ENCODE assay signal across 8 cellular contexts in the genomic region with DNA sequence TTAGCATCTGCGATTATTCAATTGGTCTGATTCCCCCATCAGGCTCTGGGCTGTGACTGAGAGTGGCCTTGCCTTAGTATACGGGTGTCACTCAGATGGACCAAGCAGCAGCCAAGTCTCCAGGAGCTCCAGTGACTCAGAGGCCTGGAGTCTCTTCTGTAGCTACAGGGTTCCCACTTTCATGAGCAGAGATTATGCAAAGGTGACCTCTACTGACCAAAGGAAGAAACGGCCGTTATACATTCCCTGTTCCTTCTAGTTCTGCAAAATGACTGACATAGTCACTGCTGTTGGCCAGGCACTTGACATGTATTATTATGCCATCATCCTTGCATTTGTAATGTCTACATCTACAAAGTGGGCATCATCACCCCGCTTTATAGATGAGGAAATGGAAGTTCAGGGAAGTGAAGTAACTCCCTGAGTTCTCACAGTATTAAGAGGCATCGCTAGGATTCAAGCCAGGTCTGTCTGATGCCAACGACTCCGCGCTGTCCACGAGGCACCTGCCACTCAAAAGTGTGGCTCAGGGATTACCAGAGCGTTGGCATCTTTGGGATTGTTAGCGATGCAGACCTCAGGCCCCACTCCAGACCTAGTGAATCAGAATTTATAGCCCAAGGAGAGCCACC. TPM values are rescaled to one million over a fixed set of nuclear protein-coding genes. Genes with fewer than 3 reads are reported as not detected.
DNase-seq lines count a peak whose midpoint lies in the region; ATAC-seq and TF ChIP-seq lines count a peak whose summit lies in the region.

No MANE protein-coding gene starts in this region.

- H3K27me3 Mint-ChIP-seq in endodermal cell (ENCODE audit: insufficient read depth), result no peaks in the 10 kb centered on the region
- peaks cover 2% of the 10 kb centered on the region for H3K27me3 Mint-ChIP-seq in memory B cell
- H3K27me3 Mint-ChIP-seq in activated T-helper 2 cell treated with anti-CD3 and anti-CD28 coated beads, Interferon-gamma antibody, Interleukin-2, Interleukin-4, amounts not matched to agents 10 μg/mL and 5 μg/mL and 100 μg/mL, durations not matched to agents 14 hours and 24 hours and 36 hours (ENCODE audit: low read depth), result no peaks in the 10 kb centered on the region

- H3K9me2 ChIP-seq in Karpas-422 (replicated peaks; ENCODE audit: insufficient read depth, low read length), result no peaks in the 10 kb centered on the region

- intact Hi-C loops in activated T-helper 2 cell treated with anti-CD3 and anti-CD28 coated beads, Interferon-gamma antibody, Interleukin-2, Interleukin-4, amounts not matched to agents 10 μg/mL and 5 μg/mL and 100 μg/mL, durations not matched to agents 14 hours and 24 hours and 36 hours (cut with micrococcal nuclease), result loop anchor here (1.0 kb wide), 1 partner anchor 149 kb away; no protein-coding TSS in a partner anchor

- H3K9me3 Mint-ChIP-seq in endodermal cell, result no peaks in the 10 kb centered on the region
- H3K9me3 Mint-ChIP-seq in memory B cell, result no peaks in the 10 kb centered on the region
- H3K9me3 Mint-ChIP-seq in activated T-helper 2 cell treated with anti-CD3 and anti-CD28 coated beads, Interferon-gamma antibody, Interleukin-2, Interleukin-4, amounts not matched to agents 10 μg/mL and 5 μg/mL and 100 μg/mL, durations not matched to agents 14 hours and 24 hours and 36 hours, result no peaks in the 10 kb centered on the region

- no peaks in the 10 kb centered on the region for H3K36me3 ChIP-seq in Karpas-422 (ENCODE audit: insufficient read depth, low read length)
- no peaks in the 10 kb centered on the region for H3K36me3 ChIP-seq in endodermal cell (ENCODE audit: control insufficient read depth, insufficient read depth, low read length)

- H3K79me2 ChIP-seq in Karpas-422 (ENCODE audit: low read length), result no peaks in the 10 kb centered on the region

- WGBS in endodermal cell (ENCODE audit: insufficient coverage in 1 of 2, insufficient read length in 1 of 2), 2 experiments, result 10 to 50% methylated on average over 7 to 12 of the region's 12 CpGs

- ATAC-seq in GM21723 (IDR thresholded peaks at IDR 0.05; ENCODE audit: unreplicated experiment) (peak; percentile 86), memory B cell (ENCODE audit: low read depth) (peak; percentile 73)

- H3K27ac ChIP-seq in Karpas-422 (ENCODE audit: low read length) (no peak overlapping the region), endodermal cell (ENCODE audit: low read depth, low read length) (no peak overlapping the region)

- H3K9ac ChIP-seq in Karpas-422 (ENCODE audit: low read length) (no peak overlapping the region), endodermal cell (ENCODE audit: extremely low read depth, low read length, poor library complexity, severe bottlenecking) (no peak overlapping the region)

- H3K4me1 ChIP-seq in Karpas-422 (ENCODE audit: low read length) (no peaks in the 10 kb centered on the region), endodermal cell (ENCODE audit: control insufficient read depth, insufficient read depth, low read length) (no peaks in the 10 kb centered on the region)

- H3K27me3 ChIP-seq in Karpas-422 (ENCODE audit: low read length) (no peaks in the 10 kb centered on the region), endodermal cell (ENCODE audit: control insufficient read depth, insufficient read depth, low read length, poor library complexity, severe bottlenecking) (no peaks in the 10 kb centered on the region)

- H3K4me1 Mint-ChIP-seq in endodermal cell (no peaks in the 10 kb centered on the region), memory B cell (no peaks in the 10 kb centered on the region)
- no peaks in the 10 kb centered on the region for H3K4me1 Mint-ChIP-seq in activated T-helper 2 cell treated with anti-CD3 and anti-CD28 coated beads, Interferon-gamma antibody, Interleukin-2, Interleukin-4, amounts not matched to agents 10 μg/mL and 5 μg/mL and 100 μg/mL, durations not matched to agents 14 hours and 24 hours and 36 hours (ENCODE audit: low read depth)

- H3K4me3 Mint-ChIP-seq in endodermal cell (no peak overlapping the region), memory B cell (no peak overlapping the region)
- no peak overlapping the region for H3K4me3 Mint-ChIP-seq in activated T-helper 2 cell treated with anti-CD3 and anti-CD28 coated beads, Interferon-gamma antibody, Interleukin-2, Interleukin-4, amounts not matched to agents 10 μg/mL and 5 μg/mL and 100 μg/mL, durations not matched to agents 14 hours and 24 hours and 36 hours (ENCODE audit: low read depth)

- H3K27ac Mint-ChIP-seq in endodermal cell (peak overlapping the region; percentile 58), memory B cell (no peak overlapping the region)
- H3K27ac Mint-ChIP-seq in activated T-helper 2 cell treated with anti-CD3 and anti-CD28 coated beads, Interferon-gamma antibody, Interleukin-2, Interleukin-4, amounts not matched to agents 10 μg/mL and 5 μg/mL and 100 μg/mL, durations not matched to agents 14 hours and 24 hours and 36 hours, result no peak overlapping the region

- no peak overlapping the region for H3K4me2 ChIP-seq in Karpas-422 (ENCODE audit: low read depth, low read length, poor library complexity, severe bottlenecking)

- H3K9me3 ChIP-seq in Karpas-422 (ENCODE audit: low read length) (no peaks in the 10 kb centered on the region), endodermal cell (ENCODE audit: control insufficient read depth, low read length) (no peaks in the 10 kb centered on the region)

- no peak overlapping the region for H2AFZ ChIP-seq in Karpas-422 (ENCODE audit: low read length)

- H3K36me3 Mint-ChIP-seq in endodermal cell (ENCODE audit: low read depth), result peaks cover 2% of the 10 kb centered on the region
- H3K36me3 Mint-ChIP-seq in memory B cell, result no peaks in the 10 kb centered on the region
- no peaks in the 10 kb centered on the region for H3K36me3 Mint-ChIP-seq in activated T-helper 2 cell treated with anti-CD3 and anti-CD28 coated beads, Interferon-gamma antibody, Interleukin-2, Interleukin-4, amounts not matched to agents 10 μg/mL and 5 μg/mL and 100 μg/mL, durations not matched to agents 14 hours and 24 hours and 36 hours (ENCODE audit: low read depth)

- H3K4me3 ChIP-seq in Karpas-422 (ENCODE audit: low read length) (no peak overlapping the region), endodermal cell (ENCODE audit: low read length) (no peak overlapping the region)

- peak; percentile 82 for TF ChIP-seq CTCF in endodermal cell (conservative IDR thresholded peaks at IDR 0.05)

- DNase-seq in activated CD4-positive, alpha-beta T cell treated with anti-CD3 and anti-CD28 coated beads for 48 hours, result peak; percentile 13
- DNase-seq in activated CD4-positive, alpha-beta T cell treated with anti-CD3 and anti-CD28 coated beads for 1 hour, result no peak
- DNase-seq in Karpas-422 (peak; percentile 83), RPMI7951 (ENCODE audit: low read depth) (peak; percentile 85), endodermal cell (peak; percentile 81), memory B cell (ENCODE audit: low spot score in 2 of 2) (no peak)
- DNase-seq in activated T-helper 2 cell treated with anti-CD3 and anti-CD28 coated beads, Interferon-gamma antibody, Interleukin-2, Interleukin-4, amounts not matched to agents 10 μg/mL and 5 μg/mL and 100 μg/mL, durations not matched to agents 14 hours and 24 hours and 36 hours (ENCODE audit: low spot score), result no peak

- no peaks in the 10 kb centered on the region for H4K20me1 ChIP-seq in Karpas-422 (ENCODE audit: insufficient read depth, low read depth, low read length)

RNA-seq across cellular contexts. Expression of a gene that starts 23.3 kb away (rescaled TPM):
- total RNA-seq in Karpas-422 (2014; rRNA removed; shearing (Covaris generic); ENCODE audit: low replicate concordance), result 6.4 and 6.7 TPM in 2 replicates
- 5.3 and 7.4 TPM in 2 replicates for total RNA-seq in RPMI7951 (2014; rRNA removed; shearing (Covaris generic))
- 10 to 100 TPM; 42.5 to 53.8 TPM for total RNA-seq in endodermal cell
- polyA plus RNA-seq in endodermal cell (2013, experiment 1 of 2), result 16.8 TPM
- 15.7 TPM for polyA plus RNA-seq in endodermal cell (2013, experiment 2 of 2)
- total RNA-seq in activated T-helper 2 cell treated with anti-CD3 and anti-CD28 coated beads, Interferon-gamma antibody, Interleukin-2, Interleukin-4, amounts not matched to agents 10 μg/mL and 5 μg/mL and 100 μg/mL, durations not matched to agents 14 hours and 24 hours and 36 hours, result 8.8 and 9.8 TPM in 2 replicates

RNA-seq across cellular contexts. Expression of a gene that starts 31.7 kb away (rescaled TPM):
- total RNA-seq in Karpas-422 (2014; rRNA removed; shearing (Covaris generic); ENCODE audit: low replicate concordance), result 145 and 299 TPM in 2 replicates
- total RNA-seq in RPMI7951 (2014; rRNA removed; shearing (Covaris generic)), result 97.4 and 112 TPM in 2 replicates
- 100 to 1,000 TPM; 253 to 263 TPM for total RNA-seq in endodermal cell
- polyA plus RNA-seq in endodermal cell (2013, experiment 1 of 2), result 207 TPM
- 191 TPM for polyA plus RNA-seq in endodermal cell (2013, experiment 2 of 2)
- 264 and 266 TPM in 2 replicates for total RNA-seq in activated T-helper 2 cell treated with anti-CD3 and anti-CD28 coated beads, Interferon-gamma antibody, Interleukin-2, Interleukin-4, amounts not matched to agents 10 μg/mL and 5 μg/mL and 100 μg/mL, durations not matched to agents 14 hours and 24 hours and 36 hours

Comparison
In these comparisons a context has a peak if more than half of its experiments do, and no peak if none do; other contexts are left out.
1. DNase-seq: peak in activated CD4-positive, alpha-beta T cell treated with anti-CD3 and anti-CD28 coated beads for 48 hours (single experiment), Karpas-422 (single experiment), RPMI7951 (single experiment) and endodermal cell (single experiment); none in activated CD4-positive, alpha-beta T cell treated with anti-CD3 and anti-CD28 coated beads for 1 hour (single experiment), memory B cell (0 of 2) and activated T-helper 2 cell treated with anti-CD3 and anti-CD28 coated beads, Interferon-gamma antibody, Interleukin-2, Interleukin-4, amounts not matched to agents 10 μg/mL and 5 μg/mL and 100 μg/mL, durations not matched to agents 14 hours and 24 hours and 36 hours (single experiment).